Comparison of ENCODE assay signal across 34 cellular contexts in the genomic region with DNA sequence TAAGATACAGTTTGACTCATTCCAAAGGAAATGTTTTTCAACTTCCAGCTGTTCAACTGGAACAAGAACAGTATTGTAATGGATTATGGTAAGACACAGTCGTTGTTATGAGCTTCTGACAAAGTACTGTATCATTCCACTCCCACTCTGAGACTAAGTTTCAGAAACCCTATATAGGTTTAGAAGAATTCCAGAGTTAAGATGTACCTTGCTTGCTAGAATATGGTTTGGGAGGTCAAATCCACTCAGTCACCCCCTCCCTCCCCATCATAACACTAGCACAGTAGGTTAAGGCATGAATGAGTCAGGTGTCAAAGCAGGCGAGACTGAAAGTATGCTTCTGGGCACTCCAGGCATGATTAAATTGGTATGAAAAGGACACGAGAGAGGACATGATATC.
DNase-seq lines count a peak whose midpoint lies in the region; ATAC-seq, FAIRE-seq and TF ChIP-seq lines count a peak whose summit lies in the region.
"Had no signal": no experiment of that assay in that cellular context is flagged by ENCODE, and none has a peak within 500 bp of the region (broad histone marks: within the 10 kb centered on the region; RNA-seq: fewer than 3 reads in every experiment).

No MANE protein-coding gene starts in this region.

- no peaks in the 10 kb centered on the region for H3K36me3 Mint-ChIP-seq in HFFc6 (ENCODE audit: low read depth)
- H3K36me3 Mint-ChIP-seq: CD14-positive monocyte, IgD-negative memory B cell, neural progenitor cell had no signal

- no peak overlapping the region for H3K27ac ChIP-seq in heart left ventricle
- H3K27ac ChIP-seq: colonic mucosa, neural progenitor cell, pancreas, right atrium auricular region, thyroid gland, uterus, VCaP had no signal

- no peak overlapping the region for H3K9ac ChIP-seq in skeletal muscle satellite cell (ENCODE audit: low read depth, low read length)
- H3K9ac ChIP-seq: neural progenitor cell had no signal

- H3K4me1 ChIP-seq in heart left ventricle (peaks cover 0 to 13% (median 0%) of the 10 kb centered on the region in 12 donors), skeletal muscle satellite cell (ENCODE audit: control insufficient read depth, insufficient read depth, low read length) (peaks cover 12% of the 10 kb centered on the region)
- H3K4me1 ChIP-seq: colonic mucosa, neural progenitor cell, pancreas, right atrium auricular region, thyroid gland, uterus had no signal

- no peaks in the 10 kb centered on the region; the same call in 1 of the 2 replicates for H3K27me3 Mint-ChIP-seq in HFFc6 (ENCODE audit: insufficient read depth)
- H3K27me3 Mint-ChIP-seq: IgD-negative memory B cell had no signal

- WGBS in heart left ventricle, 4 donors: 23 to 40% (median 28%) methylated on average over 3 of the region's 3 CpGs

- H3K9me3 ChIP-seq in heart left ventricle: no peaks in the 10 kb centered on the region
- H3K9me3 ChIP-seq in skeletal muscle satellite cell (replicated peaks; ENCODE audit: low read length): no peaks in the 10 kb centered on the region
- H3K9me3 ChIP-seq: colonic mucosa, pancreas, right atrium auricular region, thyroid gland, uterus had no signal

- no peaks in the 10 kb centered on the region for H3K4me1 Mint-ChIP-seq in HFFc6 (ENCODE audit: low read depth)
- H3K4me1 Mint-ChIP-seq: CD14-positive monocyte, IgD-negative memory B cell, neural progenitor cell had no signal

- no peak overlapping the region for H3K27ac Mint-ChIP-seq in HFFc6
- H3K27ac Mint-ChIP-seq: activated naive CD4-positive, alpha-beta T cell treated with anti-CD3 and anti-CD28 coated beads, Interleukin-2, amount 50 U/mL, for 72 hours; activated T-helper 2 cell treated with anti-CD3 and anti-CD28 coated beads, Interferon-gamma antibody, Interleukin-2, Interleukin-4, amounts not matched to agents 10 μg/mL and 5 μg/mL and 100 μg/mL, durations not matched to agents 14 hours and 24 hours and 36 hours; CD14-positive monocyte; IgD-negative memory B cell; neural progenitor cell had no signal

- TF ChIP-seq CTCF in heart left ventricle (IDR thresholded peaks at IDR 0.05): no peak
- TF ChIP-seq CTCF in bronchial epithelial cell (IDR thresholded peaks at IDR 0.05; ENCODE audit: insufficient read depth, low read length, severe bottlenecking): no peak
- TF ChIP-seq CTCF in HFFc6 (IDR thresholded peaks at IDR 0.05): no peak

- no peak overlapping the region for H3K4me3 Mint-ChIP-seq in HFFc6
- H3K4me3 Mint-ChIP-seq: CD14-positive monocyte, IgD-negative memory B cell, neural progenitor cell had no signal

- H3K27me3 ChIP-seq in heart left ventricle (no peaks in the 10 kb centered on the region), bronchial epithelial cell (ENCODE audit: control insufficient read depth, insufficient read depth, low read length) (no peaks in the 10 kb centered on the region), skeletal muscle satellite cell (ENCODE audit: control insufficient read depth, insufficient read depth, low read length) (no peaks in the 10 kb centered on the region)
- H3K27me3 ChIP-seq: colonic mucosa, neural progenitor cell, pancreas, right atrium auricular region, thyroid gland, uterus had no signal

- H3K4me2 ChIP-seq in skeletal muscle satellite cell (ENCODE audit: low read length): peak overlapping the region; percentile 57
- H3K4me2 ChIP-seq: neural progenitor cell had no signal

- intact Hi-C loops in heart left ventricle (cut with DNase I): no loop called here
- intact Hi-C loops in left cardiac atrium (cut with DNase I): no loop called here
- intact Hi-C loops in posterior vena cava (cut with DNase I): no loop called here

- TF ChIP-seq POLR2A in heart left ventricle (IDR thresholded peaks at IDR 0.05): no peak

- H3K36me3 ChIP-seq in heart left ventricle (no peaks in the 10 kb centered on the region), bronchial epithelial cell (ENCODE audit: control insufficient read depth, insufficient read depth, low read length) (no peaks in the 10 kb centered on the region), skeletal muscle satellite cell (ENCODE audit: insufficient read depth, low read length) (no peaks in the 10 kb centered on the region)
- H3K36me3 ChIP-seq: colonic mucosa, neural progenitor cell, pancreas, right atrium auricular region, thyroid gland, uterus had no signal

- H3K4me3 ChIP-seq in heart left ventricle: no peak overlapping the region
- H3K4me3 ChIP-seq in bronchial epithelial cell (ENCODE audit: low read depth, low read length): no peak overlapping the region
- peak overlapping the region; percentile 34 for H3K4me3 ChIP-seq in skeletal muscle satellite cell (ENCODE audit: low read length)
- H3K4me3 ChIP-seq: colonic mucosa, neural progenitor cell, pancreas, right atrium auricular region, thyroid gland, uterus had no signal

- ATAC-seq in heart left ventricle (peak; percentile 45 to 67 (median 52)), left cardiac atrium (no peak), HG03095 (IDR thresholded peaks at IDR 0.05; ENCODE audit: unreplicated experiment) (no peak)
- ATAC-seq: activated naive CD4-positive, alpha-beta T cell treated with anti-CD3 and anti-CD28 coated beads, Interleukin-2, amount 50 U/mL, for 72 hours; left colon; pancreas had no signal

- peaks cover 23% of the 10 kb centered on the region for H3K9me3 Mint-ChIP-seq in HFFc6
- H3K9me3 Mint-ChIP-seq: neural progenitor cell had no signal

- DNase-seq in heart left ventricle (no peak), left cardiac atrium (no peak), bronchial epithelial cell (ENCODE audit: low read depth) (peak; percentile 86), iris pigment epithelial cell (ENCODE audit: low read depth) (peak; percentile 31), posterior vena cava (ENCODE audit: low spot score) (no peak), HFFc6 (no peak)
- DNase-seq: 8988T; activated CD4-positive, alpha-beta T cell treated with anti-CD3 and anti-CD28 coated beads for 48 hours; Calu3; colonic mucosa; DMS79 treated with DMSO at 0.1 percent for 48 hours; effector CD4-positive, alpha-beta T cell; erythroblast; GF-D8; GOT3; left colon; mesendoderm; NCI-H146; NCI-H748 treated with DMSO at 0.1 percent for 48 hours; pancreas; stimulated activated CD4-positive, alpha-beta T cell treated with anti-CD3 and anti-CD28 coated beads, Interleukin-12 subunit alpha, Interleukin-12 subunit beta, amount 100 ng/mL, for 4 hours; stimulated activated CD4-positive, alpha-beta T cell treated with anti-CD3 and anti-CD28 coated beads, Interleukin-2, amount 100 ng/mL, for 48 hours; T1000; thyroid gland; uterus had no signal

- no peak for FAIRE-seq in bronchial epithelial cell (lab: Jason Lieb, UNC)

Comparison
In these comparisons a context has a peak if more than half of its experiments do, and no peak if none do; other contexts are left out.
1. ATAC-seq: peak in heart left ventricle (4 of 4); none in left cardiac atrium (0 of 2) and HG03095 (single experiment).
2. DNase-seq: peak in bronchial epithelial cell (single experiment) and iris pigment epithelial cell (single experiment); none in heart left ventricle (0 of 5), left cardiac atrium (single experiment), posterior vena cava (single experiment) and HFFc6 (single experiment).